In genomic region chr6:32954983-32955802, GRCh38 we compare ENCODE assay signal across 8 cellular contexts. TPM values are rescaled to one million over a fixed set of nuclear protein-coding genes. Genes with fewer than 3 reads are reported as not detected.
DNase-seq lines count a peak whose midpoint lies in the region; ATAC-seq and TF ChIP-seq lines count a peak whose summit lies in the region.

No MANE protein-coding gene starts in this region.

- H3K27ac Mint-ChIP-seq in CD14-positive monocyte (no peak overlapping the region), GM23338 (no peak overlapping the region)
- no peak overlapping the region for H3K27ac Mint-ChIP-seq in activated CD8-positive, alpha-beta T cell treated with anti-CD3 and anti-CD28 coated beads, Interleukin-2, amount 10 ng/mL, durations not matched to agents 7 days and 5 days

- no peaks in the 10 kb centered on the region for H3K9me3 Mint-ChIP-seq in CD14-positive monocyte
- no peaks in the 10 kb centered on the region for H3K9me3 Mint-ChIP-seq in GM23338
- H3K9me3 Mint-ChIP-seq in activated CD8-positive, alpha-beta T cell treated with anti-CD3 and anti-CD28 coated beads, Interleukin-2, amount 10 ng/mL, durations not matched to agents 7 days and 5 days (ENCODE audit: insufficient read depth), result no peaks in the 10 kb centered on the region

- H3K4me1 Mint-ChIP-seq in CD14-positive monocyte (peaks cover 49% of the 10 kb centered on the region), GM23338 (peaks cover 28% of the 10 kb centered on the region)
- peaks cover 42% of the 10 kb centered on the region for H3K4me1 Mint-ChIP-seq in activated CD8-positive, alpha-beta T cell treated with anti-CD3 and anti-CD28 coated beads, Interleukin-2, amount 10 ng/mL, durations not matched to agents 7 days and 5 days (ENCODE audit: low read depth)

- H3K36me3 ChIP-seq in GM23338 (ENCODE audit: insufficient read depth), result no peaks in the 10 kb centered on the region
- no peaks in the 10 kb centered on the region for H3K36me3 ChIP-seq in liver (ENCODE audit: control insufficient read depth in 4 of 4, insufficient read depth in 3 of 4, low read depth in 1 of 4, low read length in 3 of 4)

- ATAC-seq in GM23338, result peak; percentile 68
- ATAC-seq in activated CD8-positive, alpha-beta T cell treated with anti-CD3 and anti-CD28 coated beads, Interleukin-2, amount 10 ng/mL, durations not matched to agents 7 days and 5 days, result peak; percentile 22
- ATAC-seq in left ventricle myocardium superior, result no peak
- no peak for ATAC-seq in HG02852 (IDR thresholded peaks at IDR 0.05; ENCODE audit: unreplicated experiment)
- no peak for ATAC-seq in HG03460 (IDR thresholded peaks at IDR 0.05; ENCODE audit: unreplicated experiment)
- no peak for ATAC-seq in GM18520 (IDR thresholded peaks at IDR 0.05; ENCODE audit: unreplicated experiment)

- no peak overlapping the region for H3K27ac ChIP-seq in GM23338 (ENCODE audit: low read depth)
- H3K27ac ChIP-seq in liver (ENCODE audit: low read depth in 1 of 2, low read length in 2 of 2), result no peak overlapping the region

- no peaks in the 10 kb centered on the region for H3K79me2 ChIP-seq in GM23338 (replicated peaks; ENCODE audit: insufficient read depth)

- CTCF ChIA-PET in activated CD8-positive, alpha-beta T cell treated with anti-CD3 and anti-CD28 coated beads, Interleukin-2, amount 10 ng/mL, durations not matched to agents 7 days and 5 days (lab: Charles Lee), result interaction anchor here (0.7 to 10.8 kb wide), 23 partner anchors 13 to 294 kb away, joined by 3 to 519 read pairs (median 13); partner anchors contain the start of genes BRD2, HLA-DMB, PSMB9 and TAP1

- no peak overlapping the region for H3K9ac ChIP-seq in liver (ENCODE audit: low read depth in 1 of 2, low read length in 2 of 2)

- no peaks in the 10 kb centered on the region for H4K20me1 ChIP-seq in GM23338 (replicated peaks; ENCODE audit: insufficient read depth)

- H3K4me1 ChIP-seq in GM23338 (ENCODE audit: insufficient read depth) (peaks cover 8% of the 10 kb centered on the region; the same call in 1 of the 2 replicates), liver (ENCODE audit: control insufficient read depth in 4 of 4, insufficient read depth in 4 of 4, low read length in 3 of 4) (peaks cover 0 to 4% (median 1%) of the 10 kb centered on the region in 4 donors)

- peaks cover 12 to 16% of the 10 kb centered on the region in 2 donors for H3K36me3 Mint-ChIP-seq in CD14-positive monocyte
- H3K36me3 Mint-ChIP-seq in GM23338 (ENCODE audit: low read depth), result no peaks in the 10 kb centered on the region
- peaks cover under 1% of the 10 kb centered on the region for H3K36me3 Mint-ChIP-seq in activated CD8-positive, alpha-beta T cell treated with anti-CD3 and anti-CD28 coated beads, Interleukin-2, amount 10 ng/mL, durations not matched to agents 7 days and 5 days (ENCODE audit: low read depth)

- H3K27me3 ChIP-seq in GM23338 (ENCODE audit: insufficient read depth) (no peaks in the 10 kb centered on the region), liver (ENCODE audit: control insufficient read depth in 4 of 4, insufficient read depth in 4 of 4, low read length in 3 of 4) (no peaks in the 10 kb centered on the region)

- intact Hi-C loops in CD14-positive monocyte (cut with micrococcal nuclease) (no loop called here), left ventricle myocardium superior (cut with micrococcal nuclease) (no loop called here)

- TF ChIP-seq CTCF in CD14-positive monocyte (IDR thresholded peaks at IDR 0.05) (peak; percentile 40), GM23338 (conservative IDR thresholded peaks at IDR 0.05; ENCODE audit: low read depth in 2 of 2) (peak; percentile 76 to 83), liver (IDR thresholded peaks at IDR 0.05; ENCODE audit: low read depth, low read length, missing input control) (peak; percentile 22)

- H3K4me3 Mint-ChIP-seq in CD14-positive monocyte (no peak overlapping the region), GM23338 (no peak overlapping the region; the same call in 2 of the 3 replicates)
- no peak overlapping the region for H3K4me3 Mint-ChIP-seq in activated CD8-positive, alpha-beta T cell treated with anti-CD3 and anti-CD28 coated beads, Interleukin-2, amount 10 ng/mL, durations not matched to agents 7 days and 5 days

- H3F3A ChIP-seq in GM23338 (replicated peaks; ENCODE audit: low read depth), result no peaks in the 10 kb centered on the region; the same call in 1 of the 2 replicates

- H3K27me3 Mint-ChIP-seq in CD14-positive monocyte (ENCODE audit: low read depth in 3 of 3), result no peaks in the 10 kb centered on the region
- H3K27me3 Mint-ChIP-seq in GM23338 (ENCODE audit: insufficient read depth, low read depth, poor library complexity), result no peaks in the 10 kb centered on the region
- H3K27me3 Mint-ChIP-seq in activated CD8-positive, alpha-beta T cell treated with anti-CD3 and anti-CD28 coated beads, Interleukin-2, amount 10 ng/mL, durations not matched to agents 7 days and 5 days (ENCODE audit: low read depth), result no peaks in the 10 kb centered on the region

- peak in 1 of 2 donors; percentile 60 for TF ChIP-seq RAD21 in liver (IDR thresholded peaks at IDR 0.05)

- no peaks in the 10 kb centered on the region for H3K9me3 ChIP-seq in liver (ENCODE audit: control insufficient read depth in 4 of 4, low read length in 3 of 4)

- POLR2A ChIA-PET in activated CD8-positive, alpha-beta T cell treated with anti-CD3 and anti-CD28 coated beads, Interleukin-2, amount 10 ng/mL, durations not matched to agents 7 days and 5 days (lab: Charles Lee), result interaction anchor here (1.0 to 13.5 kb wide), 3 partner anchors 14 to 22 kb away, joined by 3 to 307 read pairs (median 3); partner anchors contain the start of genes BRD2 and HLA-DMB

- no peak overlapping the region for H3K4me2 ChIP-seq in GM23338

- H3K9me2 ChIP-seq in GM23338 (ENCODE audit: insufficient read depth), result no peaks in the 10 kb centered on the region

- DNase-seq in CD14-positive monocyte (ENCODE audit: low spot score) (no peak), GM23338 (ENCODE audit: low spot score) (peak; percentile 88), left ventricle myocardium superior (no peak)
- peak; percentile 56 for DNase-seq in activated CD8-positive, alpha-beta T cell treated with anti-CD3 and anti-CD28 coated beads, Interleukin-2, amount 10 ng/mL, durations not matched to agents 7 days and 5 days

- 46% methylated on average over 3 of the region's 3 CpGs for WGBS in liver

- H3K4me3 ChIP-seq in GM23338, result no peak overlapping the region
- no peak overlapping the region for H3K4me3 ChIP-seq in liver (ENCODE audit: low read depth in 1 of 3, low read length in 3 of 3)

- no peak overlapping the region for H2AFZ ChIP-seq in GM23338

TF ChIP-seq in GM23338, 12 proteins besides CTCF, POLR2A, EP300 and RAD21 (continues in another document):
- no peak for TF ChIP-seq NANOG (IDR thresholded peaks at IDR 0.05; ENCODE audit: borderline replicate concordance)

TF ChIP-seq in liver, 16 proteins besides CTCF, POLR2A, EP300 and RAD21 (continues in another document):
- no peak for TF ChIP-seq ZBTB33 (IDR thresholded peaks at IDR 0.05)

RNA-seq across cellular contexts. Expression of gene HLA-DMA, which starts 2.3 kb away (rescaled TPM):
- polyA plus RNA-seq in CD14-positive monocyte (100 to 1,000 TPM; 434 to 526 TPM), GM23338 (2016; fragmentation: Nextera tagmentation; extraction: Ambion mirVana) (6.2 and 8.1 TPM in 2 replicates), liver (10 to 100 TPM in 1 of 2 donors, 1 to 10 TPM in 1; 10.0 to 15.1 TPM)
- 3.5 and 5.2 TPM in 2 replicates for total RNA-seq in GM23338 (2014; rRNA removed; shearing (Covaris generic))
- 10 to 100 TPM; 28.6 to 30.5 TPM for total RNA-seq in activated CD8-positive, alpha-beta T cell treated with anti-CD3 and anti-CD28 coated beads, Interleukin-2, amount 10 ng/mL, durations not matched to agents 7 days and 5 days
- total RNA-seq in liver (1 to 10 TPM; 6.2 to 7.8 TPM), left ventricle myocardium superior (20.0 TPM)

RNA-seq across cellular contexts. Expression of gene BRD2, which starts 13.2 kb away (rescaled TPM):
- polyA plus RNA-seq in CD14-positive monocyte (10 to 100 TPM in 1 of 2 donors, 1 to 10 TPM in 1; 9.6 to 21.7 TPM), GM23338 (2016; fragmentation: Nextera tagmentation; extraction: Ambion mirVana) (81.9 and 84.9 TPM in 2 replicates), liver (10 to 100 TPM; 29.8 to 54.4 TPM)
- total RNA-seq in GM23338 (2014; rRNA removed; shearing (Covaris generic)), result 169 and 182 TPM in 2 replicates
- total RNA-seq in activated CD8-positive, alpha-beta T cell treated with anti-CD3 and anti-CD28 coated beads, Interleukin-2, amount 10 ng/mL, durations not matched to agents 7 days and 5 days, result 100 to 1,000 TPM; 299 to 313 TPM
- total RNA-seq in liver (100 to 1,000 TPM in 1 of 2 donors, 10 to 100 TPM in 1; 46.0 to 100 TPM), left ventricle myocardium superior (73.8 TPM)

RNA-seq across cellular contexts. Expression of gene HLA-DMB, which starts 14.4 kb away (rescaled TPM):
- polyA plus RNA-seq in CD14-positive monocyte, result 100 to 1,000 TPM; 726 to 924 TPM
- total RNA-seq in GM23338 (2014; rRNA removed; shearing (Covaris generic)), result 1.3 and 1.6 TPM in 2 replicates
- polyA plus RNA-seq in GM23338 (2016; fragmentation: Nextera tagmentation; extraction: Ambion mirVana), result 0.70 and 1.4 TPM in 2 replicates
- total RNA-seq in activated CD8-positive, alpha-beta T cell treated with anti-CD3 and anti-CD28 coated beads, Interleukin-2, amount 10 ng/mL, durations not matched to agents 7 days and 5 days, result 10 to 100 TPM; 14.4 to 14.7 TPM
- total RNA-seq in liver, result 10 to 100 TPM in 1 of 2 donors, 1 to 10 TPM in 1; 8.1 to 13.1 TPM
- 1 to 10 TPM; 2.8 to 7.3 TPM for polyA plus RNA-seq in liver
- 10.6 TPM for total RNA-seq in left ventricle myocardium superior

RNA-seq across cellular contexts. Expression of gene HLA-DOA, which starts 54.2 kb away (rescaled TPM):
- 1 to 10 TPM; 2.8 to 9.1 TPM for polyA plus RNA-seq in CD14-positive monocyte
- 30.5 and 34.2 TPM in 2 replicates for total RNA-seq in GM23338 (2014; rRNA removed; shearing (Covaris generic))
- polyA plus RNA-seq in GM23338 (2016; fragmentation: Nextera tagmentation; extraction: Ambion mirVana), result 4.8 TPM in 2 replicates
- 1 to 10 TPM; 3.3 to 4.2 TPM for total RNA-seq in activated CD8-positive, alpha-beta T cell treated with anti-CD3 and anti-CD28 coated beads, Interleukin-2, amount 10 ng/mL, durations not matched to agents 7 days and 5 days
- 1 to 10 TPM; 1.3 to 3.0 TPM for total RNA-seq in liver
- polyA plus RNA-seq in liver, result 1 to 10 TPM in 1 of 2 donors, under 1 TPM in 1; 0.69 to 1.9 TPM
- total RNA-seq in left ventricle myocardium superior, result 1.8 TPM

Comparison
In these comparisons a context has a peak if more than half of its experiments do, and no peak if none do; other contexts are left out.
1. DNase-seq: peak in GM23338 (single experiment) and activated CD8-positive, alpha-beta T cell treated with anti-CD3 and anti-CD28 coated beads, Interleukin-2, amount 10 ng/mL, durations not matched to agents 7 days and 5 days (single experiment); none in CD14-positive monocyte (single experiment) and left ventricle myocardium superior (single experiment).
2. CTCF ChIP-seq: peak in every context shown above with its lines; median percentile 80 in GM23338; 40 in CD14-positive monocyte; 22 in liver.
3. ATAC-seq: peak in GM23338 (single experiment) and activated CD8-positive, alpha-beta T cell treated with anti-CD3 and anti-CD28 coated beads, Interleukin-2, amount 10 ng/mL, durations not matched to agents 7 days and 5 days (single experiment); none in left ventricle myocardium superior (single experiment), HG02852 (single experiment), HG03460 (single experiment) and GM18520 (single experiment).